ENCODE assay signal across 19 cellular contexts in genomic region chr4:55330241-55330640, GRCh38. TPM values are rescaled to one million over a fixed set of nuclear protein-coding genes. Genes with fewer than 3 reads are reported as not detected.
A peak's percentile ranks its signal among the peaks of the same experiment; 100 is the strongest.
DNase-seq lines count a peak whose midpoint lies in the region; ATAC-seq and TF ChIP-seq lines count a peak whose summit lies in the region.
"Had no signal": no experiment of that assay in that cellular context is flagged by ENCODE, and none has a peak within 500 bp of the region (broad histone marks: within the 10 kb centered on the region; RNA-seq: fewer than 3 reads in every experiment).

No MANE protein-coding gene starts in this region.

- H3F3A ChIP-seq in PC-3 (ENCODE audit: low read length, unreplicated experiment), result no peaks in the 10 kb centered on the region

- POLR2A ChIA-PET in PC-3 (lab: Charles Lee; ENCODE audit: unreplicated experiment), result no interaction called here

- no peak overlapping the region for H3K4me2 ChIP-seq in PC-3 (ENCODE audit: low read length)

- H3K9me3 ChIP-seq in PC-3 (ENCODE audit: low read length), result no peaks in the 10 kb centered on the region
- H3K9me3 ChIP-seq in esophagus (ENCODE audit: control insufficient read depth in 2 of 2, insufficient read depth in 1 of 2, low read depth in 1 of 2, low read length in 1 of 2), result no peaks in the 10 kb centered on the region
- H3K9me3 ChIP-seq: body of pancreas had no signal

- no peaks in the 10 kb centered on the region for H3K4me1 Mint-ChIP-seq in osteocyte (ENCODE audit: unreplicated experiment)
- H3K4me1 Mint-ChIP-seq: activated B cell treated with CpG ODN at 0.5 μM for 24 hours had no signal

- H3K4me3 ChIP-seq in PC-3 (ENCODE audit: low read length) (no peak overlapping the region), esophagus (ENCODE audit: low read depth in 1 of 2, low read length in 2 of 2) (no peak overlapping the region)
- H3K4me3 ChIP-seq: body of pancreas had no signal

- no peak overlapping the region for H3K4me3 Mint-ChIP-seq in osteocyte (ENCODE audit: unreplicated experiment)
- H3K4me3 Mint-ChIP-seq: activated B cell treated with CpG ODN at 0.5 μM for 24 hours; activated CD8-positive, alpha-beta T cell treated with anti-CD3 and anti-CD28 coated beads, Interleukin-2, amount 10 ng/mL, durations not matched to agents 7 days and 5 days; activated naive CD8-positive, alpha-beta T cell; activated T-cell treated with anti-CD3 and anti-CD28 coated beads, Interleukin-2, amount 50 U/mL, for 72 hours; stimulated activated naive CD8-positive, alpha-beta T cell treated with anti-CD3 and anti-CD28 coated beads, Interleukin-15, amount 100 ng/mL, for 72 hours had no signal

- H2AFZ ChIP-seq in PC-3 (ENCODE audit: low read length), result no peak overlapping the region

- H3K4me1 ChIP-seq in PC-3 (ENCODE audit: insufficient read depth, low read length), result peaks cover 19% of the 10 kb centered on the region
- no peaks in the 10 kb centered on the region for H3K4me1 ChIP-seq in esophagus (ENCODE audit: control insufficient read depth in 2 of 2, insufficient read depth in 2 of 2, low read length in 1 of 2)
- H3K4me1 ChIP-seq: body of pancreas had no signal

- peaks cover 12% of the 10 kb centered on the region for H3K9me3 Mint-ChIP-seq in osteocyte (ENCODE audit: unreplicated experiment)
- H3K9me3 Mint-ChIP-seq: activated T-cell treated with anti-CD3 and anti-CD28 coated beads, Interleukin-2, amount 50 U/mL, for 72 hours had no signal

- no peak overlapping the region for H3K9ac ChIP-seq in PC-3 (ENCODE audit: low read length)

- BruUV-seq in PC-3 (replicated peaks; lab: Mats Ljungman, UMichigan), result no TSS peak

- in situ Hi-C loops in GM13976 (cut with MboI; ENCODE audit: low sequenced_read_pairs, unreplicated experiment), result loop anchor here (25.0 kb wide), 1 partner anchor 407 kb away; no protein-coding TSS in a partner anchor

- no peaks in the 10 kb centered on the region for H3K79me2 ChIP-seq in PC-3 (ENCODE audit: low read length)

- 0 out of 2 replicates have a peak overlapping the region, but pooled peaks have one; percentile 11 for H3K27ac ChIP-seq in PC-3 (ENCODE audit: low read length)
- peak overlapping the region; percentile 21 to 44 for H3K27ac ChIP-seq in esophagus (ENCODE audit: low read depth in 2 of 2, low read length in 1 of 2)

- peaks cover 39% of the 10 kb centered on the region for H3K27me3 Mint-ChIP-seq in osteocyte (ENCODE audit: unreplicated experiment)

- intact Hi-C loops in PC-3 (cut with micrococcal nuclease), result no loop called here

- CTCF ChIA-PET in PC-3 (lab: Charles Lee), result interaction anchor here (0.6 kb wide), 1 partner anchor 79 kb away, joined by 3 read pairs; no protein-coding TSS in a partner anchor

- H3K36me3 Mint-ChIP-seq in osteocyte (ENCODE audit: unreplicated experiment), result peaks cover 2% of the 10 kb centered on the region

- TF ChIP-seq CTCF in PC-3 (conservative IDR thresholded peaks at IDR 0.05; ENCODE audit: low read depth, low read length), result no peak
- TF ChIP-seq CTCF in GM13976 (IDR thresholded peaks at IDR 0.05; ENCODE audit: borderline replicate concordance, control extremely low read depth, extremely low read depth, insufficient read depth, missing control alignments), result no peak
- no peak for TF ChIP-seq CTCF in osteocyte (IDR thresholded peaks at IDR 0.05)

- peak; percentile 43 for ATAC-seq in PC-3
- ATAC-seq: activated CD8-positive, alpha-beta T cell treated with anti-CD3 and anti-CD28 coated beads, Interleukin-2, amount 10 ng/mL, durations not matched to agents 7 days and 5 days; activated T-cell treated with anti-CD3 and anti-CD28 coated beads, Interleukin-2, amount 50 U/mL, for 72 hours; body of pancreas; stimulated activated naive CD8-positive, alpha-beta T cell treated with anti-CD3 and anti-CD28 coated beads, Interleukin-15, amount 100 ng/mL, for 72 hours had no signal

- H4K20me1 ChIP-seq in PC-3 (ENCODE audit: low read length), result no peaks in the 10 kb centered on the region

- H3K36me3 ChIP-seq in PC-3 (ENCODE audit: low read depth, low read length) (no peaks in the 10 kb centered on the region), esophagus (ENCODE audit: control insufficient read depth in 2 of 2, insufficient read depth in 2 of 2, low read length in 1 of 2) (no peaks in the 10 kb centered on the region)

- DNase-seq in AML-193 (lab: John Stamatoyannopoulos, UW) (peak; percentile 62 to 81), HPDE6-E6E7 (ENCODE audit: extremely low spot score) (peak; percentile 28), PC-3 (peak; percentile 42), GM13976 (ENCODE audit: low spot score) (no peak), NCI-H1436 (lab: John Stamatoyannopoulos, UW) (no peak), A172 (ENCODE audit: low spot score) (no peak), osteocyte (ENCODE audit: extremely low spot score, unreplicated experiment) (no peak)
- DNase-seq: activated B cell treated with CpG ODN at 0.5 μM for 24 hours; activated CD8-positive, alpha-beta T cell treated with anti-CD3 and anti-CD28 coated beads, Interleukin-2, amount 10 ng/mL, durations not matched to agents 7 days and 5 days; activated T-cell treated with anti-CD3 and anti-CD28 coated beads, Interleukin-2, amount 50 U/mL, for 72 hours; body of pancreas; hippocampal formation; NCI-H1092; nucleus accumbens; right cardiac atrium; RPMI8226; stimulated activated naive CD8-positive, alpha-beta T cell treated with anti-CD3 and anti-CD28 coated beads, Interleukin-15, amount 100 ng/mL, for 72 hours had no signal

- WGBS in esophagus, 2 donors, result 56 to 58% methylated on average over 4 of the region's 4 CpGs

- H3K9me2 ChIP-seq in PC-3 (replicated peaks; ENCODE audit: low read length), result no peaks in the 10 kb centered on the region

- no peak overlapping the region for H3K27ac Mint-ChIP-seq in osteocyte (ENCODE audit: unreplicated experiment)
- H3K27ac Mint-ChIP-seq: activated B cell treated with CpG ODN at 0.5 μM for 24 hours; activated CD8-positive, alpha-beta T cell treated with anti-CD3 and anti-CD28 coated beads, Interleukin-2, amount 10 ng/mL, durations not matched to agents 7 days and 5 days; activated naive CD8-positive, alpha-beta T cell; activated T-cell treated with anti-CD3 and anti-CD28 coated beads, Interleukin-2, amount 50 U/mL, for 72 hours had no signal

- H3K27me3 ChIP-seq in PC-3 (ENCODE audit: low read length) (no peaks in the 10 kb centered on the region), esophagus (ENCODE audit: control insufficient read depth in 1 of 2, insufficient read depth in 2 of 2, low read length in 2 of 2) (no peaks in the 10 kb centered on the region)
- H3K27me3 ChIP-seq: body of pancreas had no signal

RNA-seq across cellular contexts. Expression of gene SRD5A3, which starts 15.8 kb away (rescaled TPM):
- total RNA-seq in PC-3 (2014; rRNA removed) (15.2 and 24.0 TPM in 2 replicates), osteocyte (19.8 and 23.1 TPM in 2 replicates)
- polyA plus RNA-seq in esophagus, result 10 to 100 TPM; 22.4 to 25.1 TPM
- total RNA-seq in A172 (2014; rRNA removed; shearing (Covaris generic)), result 8.4 and 18.4 TPM in 2 replicates

Comparison
In these comparisons a context has a peak if more than half of its experiments do, and no peak if none do; other contexts are left out.
1. DNase-seq: peak in AML-193 (2 of 2), HPDE6-E6E7 (single experiment) and PC-3 (single experiment); none in GM13976 (single experiment), NCI-H1436 (single experiment), A172 (single experiment) and osteocyte (single experiment).